30 cellular contexts compared by ENCODE assay signal in the genomic region with DNA sequence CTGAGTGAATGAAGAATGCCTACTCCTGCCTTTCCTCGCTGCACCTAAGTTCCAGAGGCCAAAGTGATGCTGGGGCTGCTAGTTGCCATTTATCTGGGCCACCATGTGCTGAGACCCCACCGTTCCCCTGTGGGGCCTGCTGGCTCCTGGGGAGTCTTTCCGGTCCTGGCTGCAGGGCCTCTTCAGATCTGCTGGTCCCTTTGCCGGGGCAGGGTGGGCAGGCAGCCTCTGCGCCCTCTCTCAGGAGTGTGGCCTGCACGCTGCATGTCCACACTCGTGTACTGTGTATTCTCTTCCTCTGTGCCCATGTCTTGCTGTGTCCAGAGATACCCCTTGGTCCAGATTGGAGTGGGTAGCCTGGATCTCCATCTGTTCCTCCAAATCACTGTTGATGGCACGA.
"Had no signal": no experiment of that assay in that cellular context is flagged by ENCODE, and none has a peak within 500 bp of the region (broad histone marks: within the 10 kb centered on the region; RNA-seq: fewer than 3 reads in every experiment).

No MANE protein-coding gene starts in this region.

- H3K27ac ChIP-seq: heart left ventricle, left lung, lower lobe of right lung, neutrophil, ovary, right atrium auricular region, skin epidermis, tibial nerve, vagina had no signal

- H3K4me3 Mint-ChIP-seq: immature natural killer cell; mesothelial cell of epicardium; naive thymus-derived CD4-positive, alpha-beta T cell; nephron; neural crest cell; stimulated activated memory B cell treated with anti-CD40 and anti-IgM and Interleukin-4, amounts not matched to agents 10 μg/mL and 1 μg/mL and 100 μg/mL, for 72 hours; stimulated activated naive CD8-positive, alpha-beta T cell treated with anti-CD3 and anti-CD28 coated beads, Interleukin-15, amount 100 ng/mL, for 72 hours; type B pancreatic cell had no signal

- H3K4me1 ChIP-seq: heart left ventricle, left lung, lower lobe of right lung, right atrium auricular region, tibial nerve, vagina had no signal

- H3K4me1 Mint-ChIP-seq: immature natural killer cell; mesothelial cell of epicardium; naive thymus-derived CD4-positive, alpha-beta T cell; neural crest cell; stimulated activated memory B cell treated with anti-CD40 and anti-IgM and Interleukin-4, amounts not matched to agents 10 μg/mL and 1 μg/mL and 100 μg/mL, for 72 hours; stimulated activated naive CD8-positive, alpha-beta T cell treated with anti-CD3 and anti-CD28 coated beads, Interleukin-15, amount 100 ng/mL, for 72 hours had no signal

- H3K27ac Mint-ChIP-seq: immature natural killer cell; mesothelial cell of epicardium; naive thymus-derived CD4-positive, alpha-beta T cell; nephron; progenitor cell of endocrine pancreas; stimulated activated memory B cell treated with anti-CD40 and anti-IgM and Interleukin-4, amounts not matched to agents 10 μg/mL and 1 μg/mL and 100 μg/mL, for 72 hours; stimulated activated naive CD8-positive, alpha-beta T cell treated with anti-CD3 and anti-CD28 coated beads, Interleukin-15, amount 100 ng/mL, for 72 hours; type B pancreatic cell had no signal

- H3K36me3 Mint-ChIP-seq: immature natural killer cell; mesothelial cell of epicardium; naive thymus-derived CD4-positive, alpha-beta T cell; stimulated activated memory B cell treated with anti-CD40 and anti-IgM and Interleukin-4, amounts not matched to agents 10 μg/mL and 1 μg/mL and 100 μg/mL, for 72 hours; type B pancreatic cell had no signal

- H3K9me3 ChIP-seq: left lung, lower lobe of right lung, mucosa of descending colon, neutrophil, ovary, right atrium auricular region, tibial nerve, vagina had no signal

- H3K36me3 ChIP-seq: heart left ventricle, left lung, lower lobe of right lung, neutrophil, ovary, right atrium auricular region, tibial nerve, vagina had no signal

- DNase-seq: heart left ventricle; hypothalamus; immature natural killer cell; kidney; left colon; left lung; lower lobe of right lung; mammary epithelial cell; mesendoderm; mucosa of descending colon; naive thymus-derived CD4-positive, alpha-beta T cell; occipital lobe; ovary; stimulated activated CD4-positive, alpha-beta T cell treated with anti-CD3 and anti-CD28 coated beads, Interleukin-12 subunit alpha, Interleukin-12 subunit beta, amount 100 ng/mL, for 4 hours; stimulated activated CD4-positive, alpha-beta T cell treated with anti-CD3 and anti-CD28 coated beads, Interleukin-4, amount 100 ng/mL, for 24 hours; stimulated activated naive CD4-positive, alpha-beta T cell treated with Interleukin-2 at 50 U/mL for 16 hours; stimulated activated naive CD8-positive, alpha-beta T cell treated with anti-CD3 and anti-CD28 coated beads, Interleukin-15, amount 100 ng/mL, for 72 hours; substantia nigra had no signal

- H3K4me3 ChIP-seq: heart left ventricle, left lung, lower lobe of right lung, mucosa of descending colon, ovary, right atrium auricular region, skin epidermis, tibial nerve, vagina had no signal

- H3K9me3 Mint-ChIP-seq: immature natural killer cell; stimulated activated naive CD8-positive, alpha-beta T cell treated with anti-CD3 and anti-CD28 coated beads, Interleukin-15, amount 100 ng/mL, for 72 hours had no signal

- H3K27me3 ChIP-seq: left lung, neutrophil, ovary, right atrium auricular region, tibial nerve, vagina had no signal

- FAIRE-seq: islet of Langerhans, kidney had no signal
